In genomic region chr13:96792188-96792587, GRCh38 we compare ENCODE assay signal across 29 cellular contexts.
"Had no signal": no experiment of that assay in that cellular context is flagged by ENCODE, and none has a peak within 500 bp of the region (broad histone marks: within the 10 kb centered on the region; RNA-seq: fewer than 3 reads in every experiment).

No MANE protein-coding gene starts in this region.

- H3K4me1 Mint-ChIP-seq: activated CD4-positive, alpha-beta memory T cell treated with anti-CD3 and anti-CD28 coated beads, Interleukin-2, amount 10 ng/mL, durations not matched to agents 7 days and 5 days; activated CD4-positive, alpha-beta T cell treated with anti-CD3 and anti-CD28 coated beads, Interleukin-2, amount 10 ng/mL, durations not matched to agents 7 days and 5 days; activated naive CD4-positive, alpha-beta T cell treated with anti-CD3 and anti-CD28 coated beads, Interleukin-2, amount 10 ng/mL, durations not matched to agents 7 days and 5 days; activated naive CD8-positive, alpha-beta T cell treated with anti-CD3 and anti-CD28 coated beads, Interleukin-2, amount 10 ng/mL, durations not matched to agents 7 days and 5 days; central memory CD8-positive, alpha-beta T cell had no signal

- H3K36me3 ChIP-seq: brain microvascular endothelial cell, esophagus squamous epithelium, gastroesophageal sphincter, heart right ventricle had no signal

- H3K27me3 Mint-ChIP-seq: activated CD4-positive, alpha-beta memory T cell treated with anti-CD3 and anti-CD28 coated beads, Interleukin-2, amount 10 ng/mL, durations not matched to agents 7 days and 5 days; activated CD4-positive, alpha-beta T cell treated with anti-CD3 and anti-CD28 coated beads, Interleukin-2, amount 10 ng/mL, durations not matched to agents 7 days and 5 days; activated naive CD4-positive, alpha-beta T cell treated with anti-CD3 and anti-CD28 coated beads, Interleukin-2, amount 10 ng/mL, durations not matched to agents 7 days and 5 days; activated naive CD8-positive, alpha-beta T cell treated with anti-CD3 and anti-CD28 coated beads, Interleukin-2, amount 10 ng/mL, durations not matched to agents 7 days and 5 days; activated T-cell treated with anti-CD3 and anti-CD28 coated beads, Interleukin-2, amount 50 U/mL, for 24 hours; central memory CD8-positive, alpha-beta T cell; dendritic cell treated with granulocyte-macrophage colony-stimulating factor and Interleukin-4, amounts not matched to agents 40 ng/mL and 50 ng/mL, for 4 days; effector memory CD8-positive, alpha-beta T cell had no signal

- H2AFZ ChIP-seq: hepatocyte had no signal

- H3K36me3 Mint-ChIP-seq: activated naive CD4-positive, alpha-beta T cell treated with anti-CD3 and anti-CD28 coated beads, Interleukin-2, amount 10 ng/mL, durations not matched to agents 7 days and 5 days; activated naive CD4-positive, alpha-beta T cell treated with anti-CD3 and anti-CD28 coated beads, Interleukin-2, amount 50 U/mL, for 72 hours; activated naive CD8-positive, alpha-beta T cell treated with anti-CD3 and anti-CD28 coated beads, Interleukin-2, amount 10 ng/mL, durations not matched to agents 7 days and 5 days had no signal

- H3K4me3 ChIP-seq: coronary artery, dorsolateral prefrontal cortex, esophagus squamous epithelium, gastroesophageal sphincter, heart right ventricle, hepatocyte had no signal

- ATAC-seq: activated naive CD4-positive, alpha-beta T cell treated with anti-CD3 and anti-CD28 coated beads, Interleukin-2, amount 50 U/mL, for 72 hours; activated T-cell treated with anti-CD3 and anti-CD28 coated beads, Interleukin-2, amount 50 U/mL, for 72 hours; effector memory CD8-positive, alpha-beta T cell; gastroesophageal sphincter; heart right ventricle had no signal

- H3K79me2 ChIP-seq: hepatocyte had no signal

- H3K9me3 ChIP-seq: esophagus squamous epithelium had no signal

- H3K9me3 Mint-ChIP-seq: activated CD4-positive, alpha-beta memory T cell treated with anti-CD3 and anti-CD28 coated beads, Interleukin-2, amount 10 ng/mL, durations not matched to agents 7 days and 5 days; activated naive CD4-positive, alpha-beta T cell treated with anti-CD3 and anti-CD28 coated beads, Interleukin-2, amount 10 ng/mL, durations not matched to agents 7 days and 5 days; activated naive CD8-positive, alpha-beta T cell treated with anti-CD3 and anti-CD28 coated beads, Interleukin-2, amount 10 ng/mL, durations not matched to agents 7 days and 5 days; central memory CD8-positive, alpha-beta T cell; dendritic cell treated with granulocyte-macrophage colony-stimulating factor and Interleukin-4, amounts not matched to agents 40 ng/mL and 50 ng/mL, for 4 days had no signal

- H3K27me3 ChIP-seq: brain microvascular endothelial cell, dorsolateral prefrontal cortex, esophagus squamous epithelium, gastroesophageal sphincter, heart right ventricle, hepatocyte had no signal

- H3K4me3 Mint-ChIP-seq: activated CD4-positive, alpha-beta memory T cell treated with anti-CD3 and anti-CD28 coated beads, Interleukin-2, amount 10 ng/mL, durations not matched to agents 7 days and 5 days; activated CD4-positive, alpha-beta T cell treated with anti-CD3 and anti-CD28 coated beads, Interleukin-2, amount 10 ng/mL, durations not matched to agents 7 days and 5 days; activated naive CD4-positive, alpha-beta T cell treated with anti-CD3 and anti-CD28 coated beads, Interleukin-2, amount 10 ng/mL, durations not matched to agents 7 days and 5 days; activated naive CD8-positive, alpha-beta T cell treated with anti-CD3 and anti-CD28 coated beads, Interleukin-2, amount 10 ng/mL, durations not matched to agents 7 days and 5 days; activated T-cell treated with anti-CD3 and anti-CD28 coated beads, Interleukin-2, amount 50 U/mL, for 24 hours; activated T-cell treated with anti-CD3 and anti-CD28 coated beads, Interleukin-2, amount 50 U/mL, for 72 hours; central memory CD8-positive, alpha-beta T cell; dendritic cell treated with granulocyte-macrophage colony-stimulating factor and Interleukin-4, amounts not matched to agents 40 ng/mL and 50 ng/mL, for 4 days; effector memory CD8-positive, alpha-beta T cell had no signal

- H3K27ac ChIP-seq: brain microvascular endothelial cell, coronary artery, dorsolateral prefrontal cortex, epithelial cell of prostate, esophagus squamous epithelium, gastroesophageal sphincter, heart right ventricle, hepatocyte had no signal

- DNase-seq: activated CD4-positive, alpha-beta memory T cell treated with anti-CD3 and anti-CD28 coated beads, Interleukin-2, amount 10 ng/mL, durations not matched to agents 7 days and 5 days; activated CD4-positive, alpha-beta T cell treated with anti-CD3 and anti-CD28 coated beads for 1 hour; activated CD4-positive, alpha-beta T cell treated with anti-CD3 and anti-CD28 coated beads for 4 hours; activated CD4-positive, alpha-beta T cell treated with anti-CD3 and anti-CD28 coated beads, Interleukin-2, amount 10 ng/mL, durations not matched to agents 7 days and 5 days; activated CD8-positive, alpha-beta memory T cell treated with anti-CD3 and anti-CD28 coated beads, Interleukin-2, amount 50 U/mL, for 48 hours; activated gamma-delta T cell; activated naive CD4-positive, alpha-beta T cell; activated naive CD4-positive, alpha-beta T cell treated with anti-CD3 and anti-CD28 coated beads, Interleukin-2, amount 10 ng/mL, durations not matched to agents 7 days and 5 days; activated naive CD8-positive, alpha-beta T cell treated with anti-CD3 and anti-CD28 coated beads, Interleukin-2, amount 10 ng/mL, durations not matched to agents 7 days and 5 days; activated T-cell treated with anti-CD3 and anti-CD28 coated beads for 4 hours; activated T-cell treated with anti-CD3 and anti-CD28 coated beads, Interleukin-2, amount 50 U/mL, for 24 hours; activated T-cell treated with anti-CD3 and anti-CD28 coated beads, Interleukin-2, amount 50 U/mL, for 72 hours; amniotic stem cell; anterior cingulate cortex; brain microvascular endothelial cell; dorsolateral prefrontal cortex; effector CD4-positive, alpha-beta T cell; effector memory CD8-positive, alpha-beta T cell; esophagus squamous epithelium; foreskin melanocyte; heart right ventricle; T-helper 2 cell had no signal

- H3K4me1 ChIP-seq: esophagus squamous epithelium, gastroesophageal sphincter, heart right ventricle had no signal

- H3K4me2 ChIP-seq: hepatocyte had no signal

- H3K27ac Mint-ChIP-seq: activated CD4-positive, alpha-beta memory T cell treated with anti-CD3 and anti-CD28 coated beads, Interleukin-2, amount 10 ng/mL, durations not matched to agents 7 days and 5 days; activated CD4-positive, alpha-beta T cell treated with anti-CD3 and anti-CD28 coated beads, Interleukin-2, amount 10 ng/mL, durations not matched to agents 7 days and 5 days; activated naive CD4-positive, alpha-beta T cell treated with anti-CD3 and anti-CD28 coated beads, Interleukin-2, amount 10 ng/mL, durations not matched to agents 7 days and 5 days; activated naive CD4-positive, alpha-beta T cell treated with anti-CD3 and anti-CD28 coated beads, Interleukin-2, amount 50 U/mL, for 72 hours; activated naive CD8-positive, alpha-beta T cell treated with anti-CD3 and anti-CD28 coated beads, Interleukin-2, amount 10 ng/mL, durations not matched to agents 7 days and 5 days; activated T-cell treated with anti-CD3 and anti-CD28 coated beads, Interleukin-2, amount 50 U/mL, for 24 hours; activated T-cell treated with anti-CD3 and anti-CD28 coated beads, Interleukin-2, amount 50 U/mL, for 72 hours; dendritic cell treated with granulocyte-macrophage colony-stimulating factor and Interleukin-4, amounts not matched to agents 40 ng/mL and 50 ng/mL, for 4 days; effector memory CD8-positive, alpha-beta T cell had no signal
